1 cellular context compared by ENCODE assay signal in the genomic region with DNA sequence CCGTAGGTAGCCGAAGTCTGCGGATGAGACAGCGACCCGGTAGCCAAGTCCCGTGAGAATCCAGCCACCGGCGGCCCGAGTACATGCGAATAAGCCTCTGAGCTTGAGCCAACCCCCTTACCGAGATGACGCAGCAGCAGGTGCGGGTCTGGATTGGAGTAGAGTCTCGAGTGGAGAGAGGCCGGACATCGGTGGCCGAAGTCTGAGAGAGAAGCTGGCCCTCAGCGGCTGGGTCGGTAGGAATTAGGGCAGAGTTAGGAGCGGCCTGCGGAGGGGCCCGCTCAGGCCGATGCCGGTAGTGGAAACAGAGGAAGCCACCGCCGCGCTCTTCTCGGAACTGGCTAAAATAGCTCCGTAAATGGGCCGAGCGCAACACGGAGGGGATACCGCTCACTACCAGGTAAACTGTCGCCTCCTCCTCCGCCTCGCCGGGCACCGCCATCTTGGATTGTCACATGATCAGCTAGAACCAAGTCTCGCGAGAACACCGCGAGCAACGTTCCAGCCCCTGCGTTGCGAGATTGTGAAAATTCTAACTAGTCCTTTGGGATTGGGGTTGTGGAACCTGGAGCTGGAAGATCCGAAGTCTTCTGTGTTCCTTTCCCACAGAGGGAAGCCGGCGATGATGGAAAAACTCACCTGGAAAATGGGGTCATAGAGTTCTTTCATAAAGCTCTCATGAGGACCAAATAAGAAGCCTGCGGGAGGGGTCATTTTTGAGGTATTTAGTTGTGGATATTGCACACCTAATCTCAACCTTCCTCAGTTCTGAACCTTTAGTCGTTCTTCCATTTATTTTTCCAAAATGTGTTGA.
TF ChIP-seq lines count a peak whose summit lies in the region.

A gene with protein sequence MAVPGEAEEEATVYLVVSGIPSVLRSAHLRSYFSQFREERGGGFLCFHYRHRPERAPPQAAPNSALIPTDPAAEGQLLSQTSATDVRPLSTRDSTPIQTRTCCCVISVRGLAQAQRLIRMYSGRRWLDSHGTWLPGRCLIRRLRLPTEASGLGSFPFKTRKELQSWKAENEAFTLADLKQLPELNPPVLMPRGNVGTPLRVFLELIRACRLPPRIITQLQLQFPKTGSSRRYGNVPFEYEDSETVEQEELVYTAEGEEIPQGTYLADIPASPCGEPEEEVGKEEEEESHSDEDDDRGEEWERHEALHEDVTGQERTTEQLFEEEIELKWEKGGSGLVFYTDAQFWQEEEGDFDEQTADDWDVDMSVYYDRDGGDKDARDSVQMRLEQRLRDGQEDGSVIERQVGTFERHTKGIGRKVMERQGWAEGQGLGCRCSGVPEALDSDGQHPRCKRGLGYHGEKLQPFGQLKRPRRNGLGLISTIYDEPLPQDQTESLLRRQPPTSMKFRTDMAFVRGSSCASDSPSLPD (minus strand): TSS at position 467 of the 814 bp plus-strand sequence. CDS start 25 bp downstream, at position 442.

TF ChIP-seq in SK-N-SH, 30 proteins besides CTCF, POLR2A, EP300 and RAD21 (continued from another document):
- TF ChIP-seq, protein P1, sequence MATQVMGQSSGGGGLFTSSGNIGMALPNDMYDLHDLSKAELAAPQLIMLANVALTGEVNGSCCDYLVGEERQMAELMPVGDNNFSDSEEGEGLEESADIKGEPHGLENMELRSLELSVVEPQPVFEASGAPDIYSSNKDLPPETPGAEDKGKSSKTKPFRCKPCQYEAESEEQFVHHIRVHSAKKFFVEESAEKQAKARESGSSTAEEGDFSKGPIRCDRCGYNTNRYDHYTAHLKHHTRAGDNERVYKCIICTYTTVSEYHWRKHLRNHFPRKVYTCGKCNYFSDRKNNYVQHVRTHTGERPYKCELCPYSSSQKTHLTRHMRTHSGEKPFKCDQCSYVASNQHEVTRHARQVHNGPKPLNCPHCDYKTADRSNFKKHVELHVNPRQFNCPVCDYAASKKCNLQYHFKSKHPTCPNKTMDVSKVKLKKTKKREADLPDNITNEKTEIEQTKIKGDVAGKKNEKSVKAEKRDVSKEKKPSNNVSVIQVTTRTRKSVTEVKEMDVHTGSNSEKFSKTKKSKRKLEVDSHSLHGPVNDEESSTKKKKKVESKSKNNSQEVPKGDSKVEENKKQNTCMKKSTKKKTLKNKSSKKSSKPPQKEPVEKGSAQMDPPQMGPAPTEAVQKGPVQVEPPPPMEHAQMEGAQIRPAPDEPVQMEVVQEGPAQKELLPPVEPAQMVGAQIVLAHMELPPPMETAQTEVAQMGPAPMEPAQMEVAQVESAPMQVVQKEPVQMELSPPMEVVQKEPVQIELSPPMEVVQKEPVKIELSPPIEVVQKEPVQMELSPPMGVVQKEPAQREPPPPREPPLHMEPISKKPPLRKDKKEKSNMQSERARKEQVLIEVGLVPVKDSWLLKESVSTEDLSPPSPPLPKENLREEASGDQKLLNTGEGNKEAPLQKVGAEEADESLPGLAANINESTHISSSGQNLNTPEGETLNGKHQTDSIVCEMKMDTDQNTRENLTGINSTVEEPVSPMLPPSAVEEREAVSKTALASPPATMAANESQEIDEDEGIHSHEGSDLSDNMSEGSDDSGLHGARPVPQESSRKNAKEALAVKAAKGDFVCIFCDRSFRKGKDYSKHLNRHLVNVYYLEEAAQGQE (IDR thresholded peaks at IDR 0.05; ENCODE audit: low read depth, low read length) = peak; percentile 75; the same call in 1 of the 2 replicates
- peak; percentile 98; the same call in 1 of the 2 replicates for TF ChIP-seq SIN3A (IDR thresholded peaks at IDR 0.05; ENCODE audit: borderline replicate concordance, low read depth, low read length)
- TF ChIP-seq, protein P2, sequence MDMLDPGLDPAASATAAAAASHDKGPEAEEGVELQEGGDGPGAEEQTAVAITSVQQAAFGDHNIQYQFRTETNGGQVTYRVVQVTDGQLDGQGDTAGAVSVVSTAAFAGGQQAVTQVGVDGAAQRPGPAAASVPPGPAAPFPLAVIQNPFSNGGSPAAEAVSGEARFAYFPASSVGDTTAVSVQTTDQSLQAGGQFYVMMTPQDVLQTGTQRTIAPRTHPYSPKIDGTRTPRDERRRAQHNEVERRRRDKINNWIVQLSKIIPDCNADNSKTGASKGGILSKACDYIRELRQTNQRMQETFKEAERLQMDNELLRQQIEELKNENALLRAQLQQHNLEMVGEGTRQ (IDR thresholded peaks at IDR 0.05; ENCODE audit: borderline replicate concordance, low read depth, low read length) = peak; percentile 72
- TF ChIP-seq FOSL2 (IDR thresholded peaks at IDR 0.05; ENCODE audit: borderline replicate concordance, low read depth) = no peak
- TF ChIP-seq, protein P3, sequence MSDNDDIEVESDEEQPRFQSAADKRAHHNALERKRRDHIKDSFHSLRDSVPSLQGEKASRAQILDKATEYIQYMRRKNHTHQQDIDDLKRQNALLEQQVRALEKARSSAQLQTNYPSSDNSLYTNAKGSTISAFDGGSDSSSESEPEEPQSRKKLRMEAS (IDR thresholded peaks at IDR 0.05; ENCODE audit: low read depth) = peak; percentile 74
- TF ChIP-seq, protein P4, sequence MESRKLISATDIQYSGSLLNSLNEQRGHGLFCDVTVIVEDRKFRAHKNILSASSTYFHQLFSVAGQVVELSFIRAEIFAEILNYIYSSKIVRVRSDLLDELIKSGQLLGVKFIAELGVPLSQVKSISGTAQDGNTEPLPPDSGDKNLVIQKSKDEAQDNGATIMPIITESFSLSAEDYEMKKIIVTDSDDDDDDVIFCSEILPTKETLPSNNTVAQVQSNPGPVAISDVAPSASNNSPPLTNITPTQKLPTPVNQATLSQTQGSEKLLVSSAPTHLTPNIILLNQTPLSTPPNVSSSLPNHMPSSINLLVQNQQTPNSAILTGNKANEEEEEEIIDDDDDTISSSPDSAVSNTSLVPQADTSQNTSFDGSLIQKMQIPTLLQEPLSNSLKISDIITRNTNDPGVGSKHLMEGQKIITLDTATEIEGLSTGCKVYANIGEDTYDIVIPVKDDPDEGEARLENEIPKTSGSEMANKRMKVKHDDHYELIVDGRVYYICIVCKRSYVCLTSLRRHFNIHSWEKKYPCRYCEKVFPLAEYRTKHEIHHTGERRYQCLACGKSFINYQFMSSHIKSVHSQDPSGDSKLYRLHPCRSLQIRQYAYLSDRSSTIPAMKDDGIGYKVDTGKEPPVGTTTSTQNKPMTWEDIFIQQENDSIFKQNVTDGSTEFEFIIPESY (IDR thresholded peaks at IDR 0.05; ENCODE audit: borderline replicate concordance, low read depth) = peak; percentile 100
- peak; percentile 96 for TF ChIP-seq TAF1 (IDR thresholded peaks at IDR 0.05; ENCODE audit: borderline replicate concordance, low read depth, low read length)
